In the genomic region with DNA sequence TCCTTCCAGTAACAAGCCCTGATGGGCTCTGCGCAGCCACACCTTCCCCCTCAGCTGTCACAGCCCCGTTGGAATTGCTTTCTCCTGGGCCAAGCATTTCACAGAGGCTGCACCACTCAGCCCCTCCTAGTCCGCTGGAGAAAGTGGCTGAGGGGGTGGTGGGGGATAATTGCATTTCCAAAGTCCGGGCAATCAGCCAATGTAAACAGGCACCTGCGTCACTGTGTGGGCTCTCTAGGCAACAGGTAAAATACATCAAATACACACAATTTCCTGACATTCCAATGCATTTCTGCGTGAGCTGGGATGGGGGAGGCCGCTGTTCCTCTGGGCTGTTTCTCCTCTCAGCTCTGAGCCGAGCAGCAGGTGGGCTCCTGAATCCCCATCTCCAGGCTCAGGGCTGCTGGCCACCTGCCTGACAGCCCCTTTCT, we compare ENCODE assay signal across 6 cellular contexts.
DNase-seq lines count a peak whose midpoint lies in the region; ATAC-seq and TF ChIP-seq lines count a peak whose summit lies in the region.
"Not testable (repeated sequence)": the region's sequence is repeated elsewhere in the genome, so short reads cannot be mapped to it uniquely, and the experiment has no call there.

No MANE protein-coding gene starts in this region.

- peak; percentile 68 for ATAC-seq in HCT116
- ATAC-seq in body of pancreas, result peak; percentile 84
- ATAC-seq in foreskin keratinocyte, result peak; percentile 11
- ATAC-seq in left lobe of liver, result peak; percentile 61
- ATAC-seq in lower lobe of right lung, result peak; percentile 69 to 95

- peaks cover 11 to 22% of the 10 kb centered on the region in 2 experiments; a peak in 3 of 4 replicates for H3K4me1 ChIP-seq in HCT116 (ENCODE audit: control insufficient read depth in 1 of 2, insufficient read depth in 2 of 2, low read length in 2 of 2)
- not testable (repeated sequence) for H3K4me1 ChIP-seq in body of pancreas, foreskin keratinocyte
- peaks cover 11% of the 10 kb centered on the region for H3K4me1 ChIP-seq in lower lobe of right lung
- H3K4me1 ChIP-seq in spleen, result peaks cover 0 to 11% (median 7%) of the 10 kb centered on the region in 6 donors

- H3K4me3 ChIP-seq in HCT116 (replicated peaks in 1 of 2; ENCODE audit: low read depth in 1 of 2, low read length in 2 of 2); body of pancreas; lower lobe of right lung; spleen: not testable (repeated sequence)

- POLR2A ChIA-PET in HCT116 (lab: Charles Lee), result not testable (repeated sequence)

- not testable (repeated sequence) for H3K9me2 ChIP-seq in HCT116 (ENCODE audit: insufficient read depth)

- not testable (repeated sequence) for H2AFZ ChIP-seq in HCT116 (ENCODE audit: low read depth, low read length, poor library complexity, severe bottlenecking)

- 23% methylated on average over 5 of the region's 8 CpGs; no CpG with 5 or more reads in 1 of the 2 donors for WGBS in body of pancreas, 2 donors
- 60 to 83% (median 65%) methylated on average over 3 to 5 of the region's 8 CpGs for WGBS in spleen, 5 donors

- not testable (repeated sequence) for DNase-seq in HCT116 (ENCODE audit: low read depth, low spot score); foreskin keratinocyte; left lobe of liver (ENCODE audit: low spot score)
- DNase-seq in body of pancreas (peak; percentile 26 to 70 (median 48)), lower lobe of right lung (peak; percentile 63), spleen (peak; percentile 35)

- H3K9ac ChIP-seq in HCT116 (ENCODE audit: low read length), result not testable (repeated sequence)

- not testable (repeated sequence) for TF ChIP-seq RAD21 in HCT116 (IDR thresholded peaks at IDR 0.05; ENCODE audit: low read depth)

- H3K27me3 ChIP-seq in HCT116 (ENCODE audit: insufficient read depth, low read length); body of pancreas; foreskin keratinocyte; lower lobe of right lung (ENCODE audit: low read depth); spleen (replicated peaks in 1 of 7): not testable (repeated sequence)

- not testable (repeated sequence) for BruUV-seq in HCT116 (replicated peaks; lab: Mats Ljungman, UMichigan)

- H4K20me1 ChIP-seq in HCT116 (ENCODE audit: insufficient read depth), result not testable (repeated sequence)

- H3K27ac ChIP-seq in HCT116 (ENCODE audit: low read depth, low read length); foreskin keratinocyte; spleen: not testable (repeated sequence)
- H3K27ac ChIP-seq in body of pancreas (peak overlapping the region in 1 of 4 donors; percentile 30), lower lobe of right lung (peak overlapping the region; percentile 31)

- not testable (repeated sequence) for H3K9me3 ChIP-seq in HCT116 (ENCODE audit: control insufficient read depth in 1 of 2, insufficient read depth in 1 of 2, low read depth in 1 of 2, low read length in 2 of 2); body of pancreas; lower lobe of right lung; spleen

- not testable (repeated sequence) for H3K36me3 ChIP-seq in HCT116 (ENCODE audit: control insufficient read depth in 1 of 2, insufficient read depth in 2 of 2, low read length in 2 of 2); body of pancreas (replicated peaks in 1 of 2; ENCODE audit: insufficient read depth in 1 of 2, low read depth in 2 of 2); lower lobe of right lung; spleen

- CTCF ChIA-PET in HCT116 (lab: Charles Lee), result not testable (repeated sequence)

- H3K4me2 ChIP-seq in HCT116 (ENCODE audit: low read length), result 0 out of 2 replicates have a peak overlapping the region, but pooled peaks have one; percentile 36

- TF ChIP-seq POLR2A in HCT116 (IDR thresholded peaks at IDR 0.05; ENCODE audit: borderline replicate concordance, extremely low read depth, insufficient read depth, insufficient read length); body of pancreas (IDR thresholded peaks at IDR 0.05); spleen (IDR thresholded peaks at IDR 0.05): not testable (repeated sequence)

- H3K79me2 ChIP-seq in HCT116 (ENCODE audit: insufficient read depth, low read length), result not testable (repeated sequence)

- intact Hi-C loops in HCT116 (cut with micrococcal nuclease); body of pancreas (cut with DNase I); lower lobe of right lung (cut with DNase I); spleen (cut with DNase I; ENCODE audit: low total_unique reads): not testable (repeated sequence)

- RAD21 ChIA-PET in HCT116 (lab: Charles Lee; ENCODE audit: low non-redundant PET in 1 of 2, low total read pairs in 2 of 2, uncharacterized antibody in 2 of 2, unreplicated experiment in 2 of 2), result not testable (repeated sequence)

- not testable (repeated sequence) for TF ChIP-seq CTCF in HCT116 (IDR thresholded peaks at IDR 0.05 in 2 of 3, conservative IDR thresholded peaks at IDR 0.05 in 1 of 3; ENCODE audit: borderline replicate concordance in 1 of 3, insufficient read depth in 1 of 3, low read depth in 2 of 3, low read length in 2 of 3); body of pancreas (IDR thresholded peaks at IDR 0.05); foreskin keratinocyte (conservative IDR thresholded peaks at IDR 0.05); lower lobe of right lung (IDR thresholded peaks at IDR 0.05); spleen (IDR thresholded peaks at IDR 0.05 in 8 of 11, conservative IDR thresholded peaks at IDR 0.05 in 3 of 11)

Comparison
In these comparisons a context has a peak if more than half of its experiments do, and no peak if none do; other contexts are left out.
1. ATAC-seq: peak in every context shown above with its lines; median percentile 84 in body of pancreas; 82 in lower lobe of right lung; 68 in HCT116; 61 in left lobe of liver; 11 in foreskin keratinocyte.